8 cellular contexts compared by ENCODE assay signal in genomic region chr15:44296625-44297524, GRCh38. TPM values are rescaled to one million over a fixed set of nuclear protein-coding genes. Genes with fewer than 3 reads are reported as not detected.
DNase-seq lines count a peak whose midpoint lies in the region; ATAC-seq and TF ChIP-seq lines count a peak whose summit lies in the region.

No MANE protein-coding gene starts in this region.

- CTCF ChIA-PET in CD8-positive, alpha-beta T cell (lab: Charles Lee): interaction anchor here (1.5 to 1.7 kb wide), 2 partner anchors 9 to 21 kb away, joined by 3 read pairs; no protein-coding TSS in a partner anchor

- TF ChIP-seq POLR2A in gastrocnemius medialis (IDR thresholded peaks at IDR 0.05): no peak

- H3K4me1 ChIP-seq in CD8-positive, alpha-beta T cell (ENCODE audit: insufficient read depth, low read length): peaks cover 7% of the 10 kb centered on the region
- peaks cover 12 to 20% of the 10 kb centered on the region in 2 donors for H3K4me1 ChIP-seq in gastrocnemius medialis

- H3K27ac ChIP-seq in CD8-positive, alpha-beta T cell (ENCODE audit: low read depth, low read length): no peak overlapping the region
- peak overlapping the region in 3 of 4 donors; percentile 11 to 31 (median 27) for H3K27ac ChIP-seq in gastrocnemius medialis

- ATAC-seq in CD8-positive, alpha-beta T cell: no peak
- ATAC-seq in gastrocnemius medialis (peak; percentile 62 to 68), GM21423 (IDR thresholded peaks at IDR 0.05; ENCODE audit: unreplicated experiment) (no peak)

- H3K27me3 ChIP-seq in CD8-positive, alpha-beta T cell (ENCODE audit: insufficient read depth, low read length): no peaks in the 10 kb centered on the region
- no peaks in the 10 kb centered on the region for H3K27me3 ChIP-seq in gastrocnemius medialis

- peaks cover 55% of the 10 kb centered on the region for H3K4me1 Mint-ChIP-seq in CD8-positive, alpha-beta T cell (ENCODE audit: low read depth)

- no peaks in the 10 kb centered on the region for H3K27me3 Mint-ChIP-seq in CD8-positive, alpha-beta T cell (ENCODE audit: low read depth)

- in situ Hi-C loops in gastrocnemius medialis (cut with MboI; ENCODE audit: low sequenced_read_pairs in 4 of 4): loop anchor here in 2 of 4 donors (25.0 kb wide), 1 partner anchor 215 kb away; no protein-coding TSS in a partner anchor

- H3K9me3 ChIP-seq in CD8-positive, alpha-beta T cell (ENCODE audit: low read length): no peaks in the 10 kb centered on the region
- no peaks in the 10 kb centered on the region for H3K9me3 ChIP-seq in gastrocnemius medialis

- TF ChIP-seq CTCF in CD8-positive, alpha-beta T cell (IDR thresholded peaks at IDR 0.05): no peak
- TF ChIP-seq CTCF in fibroblast of villous mesenchyme (IDR thresholded peaks at IDR 0.05; ENCODE audit: insufficient read depth, low read depth, low read length) (no peak), gastrocnemius medialis (IDR thresholded peaks at IDR 0.05 in 4 of 5, conservative IDR thresholded peaks at IDR 0.05 in 1 of 5) (no peak)

- POLR2A ChIA-PET in CD8-positive, alpha-beta T cell (lab: Charles Lee): interaction anchor here (1.2 kb wide), 1 partner anchor 9 kb away, joined by 3 read pairs; no protein-coding TSS in a partner anchor

- H3K4me3 Mint-ChIP-seq in CD8-positive, alpha-beta T cell: no peak overlapping the region

- H3K27ac Mint-ChIP-seq in CD8-positive, alpha-beta T cell: peak overlapping the region; percentile 30

- H3K36me3 ChIP-seq in CD8-positive, alpha-beta T cell (ENCODE audit: insufficient read depth, low read length): no peaks in the 10 kb centered on the region
- no peaks in the 10 kb centered on the region for H3K36me3 ChIP-seq in gastrocnemius medialis

- no peaks in the 10 kb centered on the region for H3K9me3 Mint-ChIP-seq in CD8-positive, alpha-beta T cell

- no peak for DNase-seq in CD8-positive, alpha-beta T cell
- DNase-seq in HT1080 (ENCODE audit: low read depth): peak; percentile 76
- DNase-seq in SW480 (ENCODE audit: low spot score): peak; percentile 32
- DNase-seq in fibroblast of villous mesenchyme (ENCODE audit: low read depth): peak; percentile 51
- no peak for DNase-seq in gastrocnemius medialis
- DNase-seq in SHP77 (lab: John Stamatoyannopoulos, UW): no peak
- no peak for DNase-seq in NCI-H345 treated with DMSO at 0.1 percent for 48 hours (lab: John Stamatoyannopoulos, UW; ENCODE audit: unreplicated experiment)

- no peak overlapping the region for H3K4me3 ChIP-seq in CD8-positive, alpha-beta T cell (ENCODE audit: low read depth, low read length)
- H3K4me3 ChIP-seq in fibroblast of villous mesenchyme (ENCODE audit: low read depth, low read length): no peak overlapping the region
- no peak overlapping the region for H3K4me3 ChIP-seq in gastrocnemius medialis

- intact Hi-C loops in CD8-positive, alpha-beta T cell (cut with DNase I, micrococcal nuclease): loop anchor here in 1 of 2 experiments (10.0 kb wide), 1 partner anchor 472 kb away; the partner anchor contains the start of genes MFAP1 and WDR76
- intact Hi-C loops in gastrocnemius medialis (cut with DNase I; ENCODE audit: low total_unique reads): no loop called here

- peaks cover 24% of the 10 kb centered on the region for H3K36me3 Mint-ChIP-seq in CD8-positive, alpha-beta T cell

RNA-seq across cellular contexts. Expression of gene GOLM2, which starts 8.4 kb away (rescaled TPM):
- total RNA-seq in CD8-positive, alpha-beta T cell: 10 to 100 TPM; 31.4 to 31.8 TPM
- total RNA-seq in HT1080 (2014; rRNA removed; shearing (Covaris generic)): 35.7 and 47.4 TPM in 2 replicates
- polyA plus RNA-seq in HT1080 (2015; cell fraction: cytosol; rRNA removed): 51.7 and 70.0 TPM in 2 replicates
- polyA plus RNA-seq in HT1080 (2015; cell fraction: nucleus; rRNA removed): 31.0 and 31.6 TPM in 2 replicates
- total RNA-seq in fibroblast of villous mesenchyme (120 and 169 TPM in 2 replicates), gastrocnemius medialis (10 to 100 TPM; 28.4 to 35.4 (median 32.1) TPM)

Comparison
In these comparisons a context has a peak if more than half of its experiments do, and no peak if none do; other contexts are left out.
1. ATAC-seq: peak in gastrocnemius medialis (2 of 2); none in CD8-positive, alpha-beta T cell (single experiment) and GM21423 (single experiment).
2. DNase-seq: peak in HT1080 (single experiment), SW480 (single experiment) and fibroblast of villous mesenchyme (single experiment); none in CD8-positive, alpha-beta T cell (0 of 7), gastrocnemius medialis (0 of 2), SHP77 (0 of 2) and NCI-H345 treated with DMSO at 0.1 percent for 48 hours (single experiment).